Comparison of ENCODE assay signal across 1 cellular context in genomic region chr10:12328302-12328701, GRCh38. TPM values are rescaled to one million over a fixed set of nuclear protein-coding genes. Genes with fewer than 3 reads are reported as not detected.
"Had no signal": no experiment of that assay in that cellular context is flagged by ENCODE, and none has a peak within 500 bp of the region (broad histone marks: within the 10 kb centered on the region; RNA-seq: fewer than 3 reads in every experiment).

No MANE protein-coding gene starts in this region.

RNA-seq across cellular contexts. Expression of gene CAMK1D, which starts 21.0 kb away (rescaled TPM):
- total RNA-seq: HepG2 had no signal
